In genomic region chr2:207459990-207460757, GRCh38 we compare ENCODE assay signal across 12 cellular contexts.
A peak's percentile ranks its signal among the peaks of the same experiment; 100 is the strongest.
DNase-seq lines count a peak whose midpoint lies in the region; ATAC-seq and TF ChIP-seq lines count a peak whose summit lies in the region.
"Had no signal": no experiment of that assay in that cellular context is flagged by ENCODE, and none has a peak within 500 bp of the region (broad histone marks: within the 10 kb centered on the region; RNA-seq: fewer than 3 reads in every experiment).

No MANE protein-coding gene starts in this region.

- peaks cover 3% of the 10 kb centered on the region for H3K9me3 Mint-ChIP-seq in WTC11
- H3K9me3 Mint-ChIP-seq: HFFc6 had no signal

- peak overlapping the region; percentile 10; the same call in 1 of the 2 replicates for H3K27ac Mint-ChIP-seq in WTC11
- H3K27ac Mint-ChIP-seq: HFFc6 had no signal

- peaks cover 5% of the 10 kb centered on the region; the same call in 1 of the 2 replicates for H3K4me1 Mint-ChIP-seq in WTC11

- in situ Hi-C loops in GM13977 (cut with MboI; ENCODE audit: low pct_unique_long_range_greater_than_20kb, low sequenced_read_pairs, unreplicated experiment), result no loop called here

- DNase-seq in GM13977 (ENCODE audit: low spot score) (peak; percentile 39), WTC11 (ENCODE audit: low spot score) (no peak), NCI-H1105 treated with DMSO at 0.1 percent for 48 hours (lab: John Stamatoyannopoulos, UW) (no peak)
- no peak for DNase-seq in activated CD4-positive, alpha-beta T cell treated with anti-CD3 and anti-CD28 coated beads, Interleukin-2, amount 50 U/mL, for 4 hours
- no peak for DNase-seq in stimulated activated naive CD4-positive, alpha-beta T cell (lab: John Stamatoyannopoulos, UW)
- no peak for DNase-seq in effector CD4-positive, alpha-beta T cell
- DNase-seq: activated T-cell treated with anti-CD3 and anti-CD28 coated beads for 4 hours, HFFc6, Kasumi-1, NCI-H748 treated with DMSO at 0.1 percent for 48 hours had no signal

- peaks cover 1% of the 10 kb centered on the region for H3K36me3 Mint-ChIP-seq in WTC11

- H3K27me3 Mint-ChIP-seq in WTC11 (ENCODE audit: low read depth), result no peaks in the 10 kb centered on the region

- H3K4me3 Mint-ChIP-seq in WTC11, result no peak overlapping the region
- H3K4me3 Mint-ChIP-seq: HFFc6 had no signal

- POLR2A ChIA-PET in WTC11 (lab: Charles Lee), result interaction anchor here (1.3 kb wide), 1 partner anchor 294 kb away, joined by 3 read pairs; the partner anchor contains the start of gene KLF7

- CTCF ChIA-PET in WTC11 (lab: Charles Lee), result no interaction called here

- ATAC-seq in GM19438 (IDR thresholded peaks at IDR 0.05; ENCODE audit: low read depth, unreplicated experiment) (peak; percentile 93), HG02973 (IDR thresholded peaks at IDR 0.05; ENCODE audit: unreplicated experiment) (peak; percentile 76), WTC11 (no peak)

- TF ChIP-seq CTCF in GM13977 (IDR thresholded peaks at IDR 0.05; ENCODE audit: extremely low read depth, insufficient read depth, missing control alignments), result no peak
- TF ChIP-seq CTCF in WTC11 (IDR thresholded peaks at IDR 0.05), result no peak

TF ChIP-seq in WTC11, 78 proteins besides CTCF, POLR2A, EP300 and RAD21:
- TF ChIP-seq USF2 (CRISPR knock-in tag; IDR thresholded peaks at IDR 0.05) (no peak), GRHL2 (CRISPR knock-in tag; IDR thresholded peaks at IDR 0.05; ENCODE audit: insufficient replicate concordance, severe bottlenecking) (no peak), NR1H2 (CRISPR knock-in tag; IDR thresholded peaks at IDR 0.05) (no peak), PRDM15 (CRISPR knock-in tag; IDR thresholded peaks at IDR 0.05) (no peak)
